ENCODE assay signal across 24 cellular contexts in the genomic region with DNA sequence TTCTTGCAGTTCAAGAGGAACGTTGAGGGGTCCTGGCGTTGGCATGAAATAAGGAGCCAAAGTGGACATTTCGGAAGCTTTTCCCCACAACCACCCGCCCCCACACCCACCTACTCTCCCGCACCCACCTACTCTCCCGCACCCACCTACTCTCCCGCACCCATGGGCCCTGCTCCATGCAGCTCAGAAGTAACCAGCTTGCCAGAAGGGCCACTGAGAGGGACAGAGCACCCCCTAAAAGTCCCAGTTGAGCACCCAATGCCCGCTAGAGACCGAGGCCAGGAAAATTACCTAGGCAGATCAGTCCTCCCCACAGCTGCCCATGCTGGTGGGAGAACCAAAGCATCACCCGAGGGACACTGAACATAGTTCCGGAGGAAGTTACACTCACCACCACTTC. TPM values are rescaled to one million over a fixed set of nuclear protein-coding genes. Genes with fewer than 3 reads are reported as not detected.
"Had no signal": no experiment of that assay in that cellular context is flagged by ENCODE, and none has a peak within 500 bp of the region (broad histone marks: within the 10 kb centered on the region; RNA-seq: fewer than 3 reads in every experiment).

No MANE protein-coding gene starts in this region.

- H3K4me3 ChIP-seq: esophagus squamous epithelium, gastroesophageal sphincter, left lung, lower lobe of right lung, psoas muscle, sigmoid colon, skin epidermis, thyroid gland, upper lobe of left lung, vagina had no signal

- H3K9me3 ChIP-seq: esophagus squamous epithelium, gastroesophageal sphincter, left lung, lower lobe of right lung, psoas muscle, sigmoid colon, thyroid gland, upper lobe of left lung, vagina had no signal

- H3K27ac Mint-ChIP-seq: dendritic cell treated with granulocyte-macrophage colony-stimulating factor and Interleukin-4, amounts not matched to agents 40 ng/mL and 50 ng/mL, for 4 days; immature natural killer cell; memory B cell; naive B cell; nephron had no signal

- H3K36me3 Mint-ChIP-seq: immature natural killer cell, memory B cell, naive B cell had no signal

- H3K36me3 ChIP-seq: esophagus squamous epithelium, gastroesophageal sphincter, left lung, lower lobe of right lung, sigmoid colon, thyroid gland, upper lobe of left lung, vagina had no signal

- H3K27me3 ChIP-seq: thyroid gland, upper lobe of left lung, vagina had no signal

- H3K4me3 Mint-ChIP-seq: dendritic cell treated with granulocyte-macrophage colony-stimulating factor and Interleukin-4, amounts not matched to agents 40 ng/mL and 50 ng/mL, for 4 days; immature natural killer cell; memory B cell; naive B cell; nephron had no signal

- H3K4me1 Mint-ChIP-seq: immature natural killer cell, memory B cell, naive B cell, nephron had no signal

- H3K27ac ChIP-seq: esophagus squamous epithelium, gastroesophageal sphincter, left lung, lower lobe of right lung, parathyroid adenoma, psoas muscle, sigmoid colon, skin epidermis, thyroid gland, upper lobe of left lung, vagina had no signal

- H3K4me1 ChIP-seq: esophagus squamous epithelium, gastroesophageal sphincter, left lung, lower lobe of right lung, parathyroid adenoma, psoas muscle, sigmoid colon, thyroid gland, upper lobe of left lung, vagina had no signal

- H3K9me3 Mint-ChIP-seq: dendritic cell treated with granulocyte-macrophage colony-stimulating factor and Interleukin-4, amounts not matched to agents 40 ng/mL and 50 ng/mL, for 4 days; immature natural killer cell; nephron had no signal

- DNase-seq: esophagus squamous epithelium; foreskin fibroblast; glutamatergic neuron; immature natural killer cell; lower lobe of right lung; naive B cell; psoas muscle; retina; stimulated activated CD4-positive, alpha-beta T cell treated with anti-CD3 and anti-CD28 coated beads, Interleukin-12 subunit alpha, Interleukin-12 subunit beta, amount 100 ng/mL, for 4 hours; stimulated activated naive CD4-positive, alpha-beta T cell; thyroid gland had no signal

- ATAC-seq: gastroesophageal sphincter, left lung, lower lobe of right lung, psoas muscle had no signal

RNA-seq across cellular contexts. Expression of a gene that starts 11.8 kb away (rescaled TPM):
- total RNA-seq: epithelial cell of proximal tubule, esophagus squamous epithelium, left lung, lower lobe of right lung, omental fat pad, psoas muscle, thyroid gland, upper lobe of left lung had no signal
- polyA plus RNA-seq: keratinocyte, psoas muscle, sigmoid colon had no signal
